Comparison of ENCODE assay signal across 23 cellular contexts in genomic region chr5:86684222-86684621, GRCh38.
DNase-seq lines count a peak whose midpoint lies in the region; ATAC-seq and TF ChIP-seq lines count a peak whose summit lies in the region.
"Had no signal": no experiment of that assay in that cellular context is flagged by ENCODE, and none has a peak within 500 bp of the region (broad histone marks: within the 10 kb centered on the region; RNA-seq: fewer than 3 reads in every experiment).

No MANE protein-coding gene starts in this region.

- H3K27ac Mint-ChIP-seq in MCF 10A (ENCODE audit: low read depth, unreplicated experiment): no peak overlapping the region
- H3K27ac Mint-ChIP-seq: B cell, WTC11 had no signal

- BruUV-seq in MCF 10A (replicated peaks; lab: Mats Ljungman, UMichigan) (no TSS peak), mammary epithelial cell (replicated peaks; lab: Mats Ljungman, UMichigan) (no TSS peak)

- no peak overlapping the region for H3K4me3 Mint-ChIP-seq in MCF 10A (ENCODE audit: unreplicated experiment)
- H3K4me3 Mint-ChIP-seq: B cell, WTC11 had no signal

- no peak for ATAC-seq in HG02852 (IDR thresholded peaks at IDR 0.05; ENCODE audit: unreplicated experiment)
- ATAC-seq: foreskin keratinocyte, WTC11 had no signal

- dilution Hi-C loops in mammary epithelial cell (cut with HindIII; ENCODE audit: low sequenced_read_pairs): no loop called here

- intact Hi-C loops in MCF 10A (cut with micrococcal nuclease): no loop called here
- intact Hi-C loops in breast epithelium (cut with DNase I; ENCODE audit: low total_unique reads): no loop called here
- intact Hi-C loops in mammary epithelial cell (cut with micrococcal nuclease): no loop called here

- no peak overlapping the region for H2AFZ ChIP-seq in mammary epithelial cell (ENCODE audit: low read depth, low read length)

- H3K9me3 Mint-ChIP-seq in MCF 10A (ENCODE audit: unreplicated experiment): no peaks in the 10 kb centered on the region
- H3K9me3 Mint-ChIP-seq: WTC11 had no signal

- no peaks in the 10 kb centered on the region for H3K36me3 Mint-ChIP-seq in MCF 10A (ENCODE audit: insufficient read depth, unreplicated experiment)
- H3K36me3 Mint-ChIP-seq: WTC11 had no signal

- peaks cover 59% of the 10 kb centered on the region for H3K27me3 Mint-ChIP-seq in MCF 10A (ENCODE audit: insufficient read depth, unreplicated experiment)
- H3K27me3 Mint-ChIP-seq: B cell had no signal

- H3K4me1 Mint-ChIP-seq in MCF 10A (ENCODE audit: insufficient read depth, unreplicated experiment): no peaks in the 10 kb centered on the region
- H3K4me1 Mint-ChIP-seq: B cell, WTC11 had no signal

- no peaks in the 10 kb centered on the region for H3K4me1 ChIP-seq in breast epithelium
- H3K4me1 ChIP-seq in mammary epithelial cell (ENCODE audit: insufficient read depth, low read length): no peaks in the 10 kb centered on the region
- H3K4me1 ChIP-seq: foreskin keratinocyte had no signal

- no peaks in the 10 kb centered on the region for H3K27me3 ChIP-seq in breast epithelium
- H3K27me3 ChIP-seq in mammary epithelial cell (ENCODE audit: insufficient read depth, low read length): peaks cover 6% of the 10 kb centered on the region

- 61% methylated on average over 2 of the region's 2 CpGs for WGBS in mammary epithelial cell (ENCODE audit: low coverage, missing lambda C conversion rate)

- TF ChIP-seq CTCF in MCF 10A (IDR thresholded peaks at IDR 0.05; ENCODE audit: unreplicated experiment) (no peak), breast epithelium (IDR thresholded peaks at IDR 0.05) (no peak), mammary epithelial cell (conservative IDR thresholded peaks at IDR 0.05 in 1 of 2, IDR thresholded peaks at IDR 0.05 in 1 of 2; ENCODE audit: extremely low read depth in 1 of 2, insufficient read depth in 1 of 2, low read depth in 1 of 2, low read length in 2 of 2) (no peak)

- POLR2A ChIA-PET in MCF 10A (lab: Yijun Ruan, JAX): no interaction called here

- TF ChIP-seq POLR2A in breast epithelium (IDR thresholded peaks at IDR 0.05): no peak

- H3K79me2 ChIP-seq in mammary epithelial cell (ENCODE audit: insufficient read depth, low read length): no peaks in the 10 kb centered on the region

- H3K4me3 ChIP-seq in breast epithelium (no peak overlapping the region), mammary epithelial cell (replicated peaks in 1 of 3; ENCODE audit: insufficient read depth in 1 of 3, low read depth in 2 of 3, low read length in 3 of 3) (no peak overlapping the region)
- H3K4me3 ChIP-seq: thoracic aorta had no signal

- H3K9me3 ChIP-seq in breast epithelium (no peaks in the 10 kb centered on the region), mammary epithelial cell (replicated peaks; ENCODE audit: insufficient read depth, low read length) (no peaks in the 10 kb centered on the region)
- H3K9me3 ChIP-seq: thoracic aorta had no signal

- no peak overlapping the region for H3K27ac ChIP-seq in breast epithelium
- no peak overlapping the region for H3K27ac ChIP-seq in mammary epithelial cell (ENCODE audit: insufficient read depth, low read depth, low read length)
- H3K27ac ChIP-seq: foreskin keratinocyte, thoracic aorta had no signal

- H3K36me3 ChIP-seq in breast epithelium (no peaks in the 10 kb centered on the region), mammary epithelial cell (ENCODE audit: insufficient read depth, low read length) (no peaks in the 10 kb centered on the region)
- H3K36me3 ChIP-seq: thoracic aorta had no signal

- CTCF ChIA-PET in MCF 10A (lab: Yijun Ruan, JAX) (no interaction called here), mammary epithelial cell (lab: Charles Lee; ENCODE audit: low non-redundant PET) (no interaction called here)

- no peak overlapping the region for H3K9ac ChIP-seq in mammary epithelial cell (ENCODE audit: insufficient read depth, low read length)

- H4K20me1 ChIP-seq in mammary epithelial cell (ENCODE audit: insufficient read depth, low read length): no peaks in the 10 kb centered on the region

- in situ Hi-C loops in mammary epithelial cell (cut with MboI; ENCODE audit: low sequenced_read_pairs in 2 of 2) (no loop called here), KBM-7 (cut with MboI; ENCODE audit: low pct_unique_long_range_greater_than_20kb, low sequenced_read_pairs) (no loop called here)

- H3K4me2 ChIP-seq in mammary epithelial cell (ENCODE audit: insufficient read depth, low read depth, low read length): no peak overlapping the region

- peak; percentile 17 for DNase-seq in MCF 10A (ENCODE audit: unreplicated experiment)
- DNase-seq in breast epithelium (ENCODE audit: low spot score in 2 of 2): no peak
- peak; percentile 4 for DNase-seq in mammary epithelial cell
- peak; percentile 41 for DNase-seq in iris pigment epithelial cell (ENCODE audit: low read depth)
- no peak for DNase-seq in anterior cingulate cortex (lab: John Stamatoyannopoulos, UW)
- no peak for DNase-seq in KBM-7
- no peak for DNase-seq in NCI-H1105 treated with DMSO at 0.1 percent for 48 hours (lab: John Stamatoyannopoulos, UW)
- DNase-seq: 8988T; activated effector memory CD4-positive, alpha-beta T cell treated with Interleukin-2 at 50 U/mL for 16 hours; foreskin keratinocyte; GOT3; hypothalamus; kidney glomerular epithelial cell; NCI-H1436 treated with DMSO at 0.1 percent for 48 hours; NCI-H526; nucleus accumbens; small intestine; stimulated activated naive CD4-positive, alpha-beta T cell; T-helper 9 cell had no signal

Comparison
In these comparisons a context has a peak if more than half of its experiments do, and no peak if none do; other contexts are left out.
1. DNase-seq: peak in MCF 10A (single experiment), mammary epithelial cell (single experiment) and iris pigment epithelial cell (single experiment); none in breast epithelium (0 of 2), anterior cingulate cortex (0 of 58), KBM-7 (single experiment) and NCI-H1105 treated with DMSO at 0.1 percent for 48 hours (single experiment).